Comparison of ENCODE assay signal across 25 cellular contexts in genomic region chr2:180542510-180542909, GRCh38.
"Had no signal": no experiment of that assay in that cellular context is flagged by ENCODE, and none has a peak within 500 bp of the region (broad histone marks: within the 10 kb centered on the region; RNA-seq: fewer than 3 reads in every experiment).

No MANE protein-coding gene starts in this region.

- H3K27ac ChIP-seq: esophagus squamous epithelium, heart right ventricle, lower lobe of right lung, prostate gland, right atrium auricular region, sigmoid colon, thoracic aorta, tibial nerve, upper lobe of right lung, uterus had no signal

- ATAC-seq: effector memory CD8-positive, alpha-beta T cell; heart right ventricle; left colon; left ventricle myocardium superior; lower lobe of right lung; naive thymus-derived CD8-positive, alpha-beta T cell; stimulated activated naive B cell treated with anti-CD40 and anti-IgM and Interleukin-4, amounts not matched to agents 10 μg/mL and 1 μg/mL and 100 μg/mL, for 72 hours; upper lobe of right lung had no signal

- H3K4me1 ChIP-seq: esophagus squamous epithelium, lower lobe of right lung, prostate gland, right atrium auricular region, tibial nerve, upper lobe of right lung, uterus had no signal

- H3K9me3 ChIP-seq: esophagus squamous epithelium, lower lobe of right lung, prostate gland, right atrium auricular region, sigmoid colon, thoracic aorta, upper lobe of right lung, uterus had no signal

- H3K36me3 ChIP-seq: esophagus squamous epithelium, heart right ventricle, lower lobe of right lung, prostate gland, right atrium auricular region, sigmoid colon, thoracic aorta, tibial nerve, upper lobe of right lung, uterus had no signal

- DNase-seq: cortex of kidney; effector memory CD8-positive, alpha-beta T cell; erythroblast; esophagus squamous epithelium; foreskin melanocyte; glutamatergic neuron; heart right ventricle; hippocampal formation; kidney glomerular epithelial cell; left colon; left ventricle myocardium superior; lower lobe of right lung; naive thymus-derived CD8-positive, alpha-beta T cell; nephron progenitor cell; nucleus accumbens; sigmoid colon; stimulated activated CD4-positive, alpha-beta T cell treated with anti-CD3 and anti-CD28 coated beads, Interleukin-15, amount 100 ng/mL, for 24 hours; stimulated activated CD4-positive, alpha-beta T cell treated with anti-CD3 and anti-CD28 coated beads, Interleukin-2, amount 100 ng/mL, for 48 hours; stimulated activated naive B cell treated with anti-CD40 and anti-IgM and Interleukin-4, amounts not matched to agents 10 μg/mL and 1 μg/mL and 100 μg/mL, for 72 hours; upper lobe of right lung; uterus had no signal

- H3K27me3 ChIP-seq: esophagus squamous epithelium, heart right ventricle, right atrium auricular region, sigmoid colon, tibial nerve, upper lobe of right lung, uterus had no signal

- H3K4me3 ChIP-seq: esophagus squamous epithelium, heart right ventricle, lower lobe of right lung, prostate gland, right atrium auricular region, sigmoid colon, thoracic aorta, tibial nerve, upper lobe of right lung, uterus had no signal
